Comparison of ENCODE assay signal across 1 cellular context in the genomic region with DNA sequence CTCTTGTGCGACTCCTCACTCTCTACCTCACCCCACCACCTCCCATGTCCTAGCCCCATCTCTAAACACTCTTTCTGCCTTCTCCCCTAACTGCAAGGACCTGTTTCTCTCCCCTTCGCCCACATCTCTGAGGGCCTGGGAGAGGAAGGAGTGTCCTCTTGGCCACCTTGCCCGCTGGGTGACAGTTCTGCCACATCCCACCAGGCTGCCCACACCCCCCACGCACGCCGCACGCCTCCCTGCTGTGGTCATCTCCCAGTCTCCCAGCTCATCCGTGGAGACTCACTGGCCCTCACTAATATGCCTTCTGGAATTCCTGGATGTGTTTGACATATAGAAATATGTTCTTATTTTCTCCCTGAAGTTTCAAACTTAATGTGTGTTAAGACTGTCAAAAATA.
TF ChIP-seq lines count a peak whose summit lies in the region.

No MANE protein-coding gene starts in this region.

TF ChIP-seq in H1, 55 proteins besides CTCF, POLR2A, EP300 and RAD21:
- TF ChIP-seq CBX8 (IDR thresholded peaks at IDR 0.05; ENCODE audit: borderline replicate concordance, low read depth, low read length) (no peak), FOSL1 (IDR thresholded peaks at IDR 0.05; ENCODE audit: insufficient read depth, low read depth, low read length) (no peak), MAFK (IDR thresholded peaks at IDR 0.05; ENCODE audit: low read depth, low read length) (no peak), BCL11A (IDR thresholded peaks at IDR 0.05; ENCODE audit: low read depth in 2 of 2, low read length in 2 of 2) (no peak), SP4 (IDR thresholded peaks at IDR 0.05; ENCODE audit: low read length) (no peak), SP2 (IDR thresholded peaks at IDR 0.05; ENCODE audit: low read length) (no peak), RBBP5 (IDR thresholded peaks at IDR 0.05; ENCODE audit: borderline replicate concordance, low read depth, low read length) (no peak), CTBP2 (IDR thresholded peaks at IDR 0.05; ENCODE audit: borderline replicate concordance, insufficient read depth, insufficient read length, low read length) (no peak), JUN (IDR thresholded peaks at IDR 0.05; ENCODE audit: low read depth, low read length) (no peak), ASH2L (IDR thresholded peaks at IDR 0.05; ENCODE audit: low read length) (no peak), EGR1 (IDR thresholded peaks at IDR 0.05; ENCODE audit: borderline replicate concordance, low read depth, low read length) (no peak), BRCA1 (IDR thresholded peaks at IDR 0.05; ENCODE audit: low read depth, low read length) (no peak), BACH1 (IDR thresholded peaks at IDR 0.05; ENCODE audit: low read length) (no peak), ATF3 (IDR thresholded peaks at IDR 0.05; ENCODE audit: insufficient read depth, low read depth, low read length) (no peak), EZH2 (IDR thresholded peaks at IDR 0.05; ENCODE audit: low read depth, low read length, severe bottlenecking) (no peak), TAF1 (IDR thresholded peaks at IDR 0.05; ENCODE audit: low read depth, low read length) (no peak), POLR2AphosphoS5 (IDR thresholded peaks at IDR 0.05; ENCODE audit: low read depth, low read length) (no peak)
- TF ChIP-seq, protein P1, sequence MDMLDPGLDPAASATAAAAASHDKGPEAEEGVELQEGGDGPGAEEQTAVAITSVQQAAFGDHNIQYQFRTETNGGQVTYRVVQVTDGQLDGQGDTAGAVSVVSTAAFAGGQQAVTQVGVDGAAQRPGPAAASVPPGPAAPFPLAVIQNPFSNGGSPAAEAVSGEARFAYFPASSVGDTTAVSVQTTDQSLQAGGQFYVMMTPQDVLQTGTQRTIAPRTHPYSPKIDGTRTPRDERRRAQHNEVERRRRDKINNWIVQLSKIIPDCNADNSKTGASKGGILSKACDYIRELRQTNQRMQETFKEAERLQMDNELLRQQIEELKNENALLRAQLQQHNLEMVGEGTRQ (IDR thresholded peaks at IDR 0.05; ENCODE audit: low read length), result no peak
- TF ChIP-seq, protein P2, sequence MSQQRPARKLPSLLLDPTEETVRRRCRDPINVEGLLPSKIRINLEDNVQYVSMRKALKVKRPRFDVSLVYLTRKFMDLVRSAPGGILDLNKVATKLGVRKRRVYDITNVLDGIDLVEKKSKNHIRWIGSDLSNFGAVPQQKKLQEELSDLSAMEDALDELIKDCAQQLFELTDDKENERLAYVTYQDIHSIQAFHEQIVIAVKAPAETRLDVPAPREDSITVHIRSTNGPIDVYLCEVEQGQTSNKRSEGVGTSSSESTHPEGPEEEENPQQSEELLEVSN (IDR thresholded peaks at IDR 0.05), result no peak
TF ChIP-seq in H1: peak in this region for 0.
